In the genomic region with DNA sequence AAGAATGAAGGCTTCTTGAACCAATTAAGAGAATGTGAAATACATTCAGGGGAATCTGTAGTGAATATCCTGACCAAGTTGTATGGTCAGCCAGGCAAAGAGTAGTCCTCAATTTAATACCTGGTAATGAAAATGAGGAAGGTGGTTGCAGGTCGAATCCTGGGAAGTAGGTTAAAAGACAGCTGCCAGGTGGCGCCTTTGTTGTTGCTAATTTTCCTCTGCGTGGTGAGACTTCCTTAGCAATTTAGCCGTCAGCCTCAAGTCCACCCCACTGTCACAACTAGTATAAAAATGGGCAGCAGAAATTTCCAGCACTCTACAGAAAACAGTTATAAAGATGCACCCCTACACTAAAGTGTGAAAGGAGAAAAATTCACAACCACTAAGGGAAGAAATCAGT, we compare ENCODE assay signal across 11 cellular contexts.
A peak's percentile ranks its signal among the peaks of the same experiment; 100 is the strongest.
DNase-seq lines count a peak whose midpoint lies in the region; ATAC-seq, FAIRE-seq and TF ChIP-seq lines count a peak whose summit lies in the region.
"Had no signal": no experiment of that assay in that cellular context is flagged by ENCODE, and none has a peak within 500 bp of the region (broad histone marks: within the 10 kb centered on the region; RNA-seq: fewer than 3 reads in every experiment).

No MANE protein-coding gene starts in this region.

- no peak overlapping the region for H3K9ac ChIP-seq in fibroblast of lung (ENCODE audit: insufficient read depth, low read length)

- intact Hi-C loops in activated CD8-positive, alpha-beta T cell treated with anti-CD3 and anti-CD28 coated beads for 36 hours (cut with micrococcal nuclease), result loop anchor here (10.0 kb wide), 1 partner anchor 341 kb away; no protein-coding TSS in a partner anchor
- intact Hi-C loops in stomach (cut with DNase I; ENCODE audit: low total_unique reads), result no loop called here

- no peaks in the 10 kb centered on the region for H3K4me1 Mint-ChIP-seq in activated CD8-positive, alpha-beta T cell treated with anti-CD3 and anti-CD28 coated beads for 36 hours (ENCODE audit: low read depth)
- no peaks in the 10 kb centered on the region for H3K4me1 Mint-ChIP-seq in activated CD8-positive, alpha-beta T cell treated with anti-CD3 and anti-CD28 coated beads, Interleukin-2, amount 10 ng/mL, durations not matched to agents 7 days and 5 days (ENCODE audit: low read depth)

- POLR2A ChIA-PET in activated CD8-positive, alpha-beta T cell treated with anti-CD3 and anti-CD28 coated beads for 36 hours (lab: Charles Lee), result no interaction called here
- POLR2A ChIA-PET in activated CD8-positive, alpha-beta T cell treated with anti-CD3 and anti-CD28 coated beads, Interleukin-2, amount 10 ng/mL, durations not matched to agents 7 days and 5 days (lab: Charles Lee), result no interaction called here

- TF ChIP-seq CTCF in activated CD8-positive, alpha-beta T cell treated with anti-CD3 and anti-CD28 coated beads for 36 hours (IDR thresholded peaks at IDR 0.05), result no peak
- TF ChIP-seq CTCF in fibroblast of lung (conservative IDR thresholded peaks at IDR 0.05 in 1 of 2, IDR thresholded peaks at IDR 0.05 in 1 of 2; ENCODE audit: low read depth in 1 of 2, low read length in 2 of 2) (no peak), stomach (IDR thresholded peaks at IDR 0.05) (peak in 1 of 7 experiments; percentile 38)

- H3K9me3 Mint-ChIP-seq in activated CD8-positive, alpha-beta T cell treated with anti-CD3 and anti-CD28 coated beads for 36 hours, result no peaks in the 10 kb centered on the region
- no peaks in the 10 kb centered on the region for H3K9me3 Mint-ChIP-seq in activated CD8-positive, alpha-beta T cell treated with anti-CD3 and anti-CD28 coated beads, Interleukin-2, amount 10 ng/mL, durations not matched to agents 7 days and 5 days (ENCODE audit: insufficient read depth)

- H3K4me1 ChIP-seq in fibroblast of lung (ENCODE audit: control insufficient read depth, extremely low read depth, insufficient read depth, low read length) (no peaks in the 10 kb centered on the region), stomach (peaks cover 0 to 6% (median 0%) of the 10 kb centered on the region in 4 donors)

- no peaks in the 10 kb centered on the region for H3K79me2 ChIP-seq in fibroblast of lung (ENCODE audit: control insufficient read depth, insufficient read depth, low read length)

- 15 to 63% (median 29%) methylated on average over 4 of the region's 4 CpGs for WGBS in stomach, 5 donors

- CTCF ChIA-PET in activated CD8-positive, alpha-beta T cell treated with anti-CD3 and anti-CD28 coated beads for 36 hours (lab: Charles Lee), result interaction anchor here (1.5 kb wide), 1 partner anchor 10 kb away, joined by 3 read pairs; no protein-coding TSS in a partner anchor
- CTCF ChIA-PET in activated CD8-positive, alpha-beta T cell treated with anti-CD3 and anti-CD28 coated beads, Interleukin-2, amount 10 ng/mL, durations not matched to agents 7 days and 5 days (lab: Charles Lee), result interaction anchor here (0.7 to 1.2 kb wide), 2 partner anchors 338 to 342 kb away, joined by 3 read pairs; no protein-coding TSS in a partner anchor

- H3K27ac Mint-ChIP-seq in activated CD8-positive, alpha-beta T cell treated with anti-CD3 and anti-CD28 coated beads for 36 hours, result no peak overlapping the region
- no peak overlapping the region for H3K27ac Mint-ChIP-seq in activated CD8-positive, alpha-beta T cell treated with anti-CD3 and anti-CD28 coated beads, Interleukin-2, amount 10 ng/mL, durations not matched to agents 7 days and 5 days

- no peak overlapping the region for H3K4me3 ChIP-seq in fibroblast of lung (replicated peaks in 1 of 4; ENCODE audit: control extremely low read depth in 1 of 4, insufficient read depth in 1 of 4, low read depth in 3 of 4, low read length in 4 of 4)
- no peak overlapping the region for H3K4me3 ChIP-seq in stomach
- H3K4me3 ChIP-seq: skin epidermis had no signal

- H4K20me1 ChIP-seq in fibroblast of lung (ENCODE audit: control insufficient read depth, extremely low read depth, insufficient read depth, low read length), result no peaks in the 10 kb centered on the region

- FAIRE-seq in GM12892 (lab: Jason Lieb, UNC), result no peak
- FAIRE-seq: frontal cortex had no signal

- H3K36me3 ChIP-seq in fibroblast of lung (ENCODE audit: control insufficient read depth, insufficient read depth, low read length) (no peaks in the 10 kb centered on the region), stomach (no peaks in the 10 kb centered on the region)

- peak; percentile 4 for DNase-seq in activated CD8-positive, alpha-beta T cell treated with anti-CD3 and anti-CD28 coated beads for 36 hours
- DNase-seq in activated CD8-positive, alpha-beta T cell treated with anti-CD3 and anti-CD28 coated beads, Interleukin-2, amount 10 ng/mL, durations not matched to agents 7 days and 5 days, result no peak
- DNase-seq in NCI-H526 treated with DMSO at 0.1 percent for 48 hours (lab: John Stamatoyannopoulos, UW), result peak; percentile 70
- peak; percentile 14 to 20 for DNase-seq in fibroblast of lung (ENCODE audit: low read depth in 2 of 2)
- DNase-seq in stomach, result peak; percentile 33
- no peak for DNase-seq in GM12892 (ENCODE audit: insufficient read length)
- no peak for DNase-seq in activated T-cell treated with anti-CD3 and anti-CD28 coated beads for 4 hours
- DNase-seq: NCI-H2171 had no signal

- H3K4me3 Mint-ChIP-seq in activated CD8-positive, alpha-beta T cell treated with anti-CD3 and anti-CD28 coated beads for 36 hours, result no peak overlapping the region
- no peak overlapping the region for H3K4me3 Mint-ChIP-seq in activated CD8-positive, alpha-beta T cell treated with anti-CD3 and anti-CD28 coated beads, Interleukin-2, amount 10 ng/mL, durations not matched to agents 7 days and 5 days

- no peaks in the 10 kb centered on the region for H3K36me3 Mint-ChIP-seq in activated CD8-positive, alpha-beta T cell treated with anti-CD3 and anti-CD28 coated beads for 36 hours (ENCODE audit: low read depth)
- H3K36me3 Mint-ChIP-seq in activated CD8-positive, alpha-beta T cell treated with anti-CD3 and anti-CD28 coated beads, Interleukin-2, amount 10 ng/mL, durations not matched to agents 7 days and 5 days (ENCODE audit: low read depth), result no peaks in the 10 kb centered on the region

- ATAC-seq in activated CD8-positive, alpha-beta T cell treated with anti-CD3 and anti-CD28 coated beads for 36 hours, result no peak
- ATAC-seq in activated CD8-positive, alpha-beta T cell treated with anti-CD3 and anti-CD28 coated beads, Interleukin-2, amount 10 ng/mL, durations not matched to agents 7 days and 5 days, result no peak
- ATAC-seq in GM18511 (IDR thresholded peaks at IDR 0.05; ENCODE audit: unreplicated experiment), result no peak

- H3K9me3 ChIP-seq in fibroblast of lung (ENCODE audit: control insufficient read depth, insufficient read depth, low read depth, low read length) (no peaks in the 10 kb centered on the region), stomach (no peaks in the 10 kb centered on the region)

- H3K27me3 ChIP-seq in fibroblast of lung (ENCODE audit: control insufficient read depth, insufficient read depth, low read length) (peaks cover 2% of the 10 kb centered on the region), stomach (no peaks in the 10 kb centered on the region)

- TF ChIP-seq POLR2A in stomach (IDR thresholded peaks at IDR 0.05) (no peak), GM12892 (IDR thresholded peaks at IDR 0.05; ENCODE audit: low read depth, low read length) (no peak)

- no peak overlapping the region for H3K4me2 ChIP-seq in fibroblast of lung (ENCODE audit: extremely low read depth, insufficient read depth, low read length)

- peaks cover 11% of the 10 kb centered on the region for H3K27me3 Mint-ChIP-seq in activated CD8-positive, alpha-beta T cell treated with anti-CD3 and anti-CD28 coated beads for 36 hours
- peaks cover 15% of the 10 kb centered on the region for H3K27me3 Mint-ChIP-seq in activated CD8-positive, alpha-beta T cell treated with anti-CD3 and anti-CD28 coated beads, Interleukin-2, amount 10 ng/mL, durations not matched to agents 7 days and 5 days (ENCODE audit: low read depth)

- TF ChIP-seq EP300 in stomach (IDR thresholded peaks at IDR 0.05), result no peak

- H3K27ac ChIP-seq in fibroblast of lung (ENCODE audit: insufficient read depth, low read length) (no peak overlapping the region), stomach (no peak overlapping the region)
- H3K27ac ChIP-seq: skin epidermis had no signal

- H2AFZ ChIP-seq in fibroblast of lung (ENCODE audit: low read length), result no peak overlapping the region

Comparison
In these comparisons a context has a peak if more than half of its experiments do, and no peak if none do; other contexts are left out.
1. DNase-seq: peak in activated CD8-positive, alpha-beta T cell treated with anti-CD3 and anti-CD28 coated beads for 36 hours (single experiment), NCI-H526 treated with DMSO at 0.1 percent for 48 hours (single experiment), fibroblast of lung (2 of 2) and stomach (single experiment); none in activated CD8-positive, alpha-beta T cell treated with anti-CD3 and anti-CD28 coated beads, Interleukin-2, amount 10 ng/mL, durations not matched to agents 7 days and 5 days (single experiment), GM12892 (single experiment) and activated T-cell treated with anti-CD3 and anti-CD28 coated beads for 4 hours (single experiment).